Comparison of ENCODE assay signal across 8 cellular contexts in the genomic region with DNA sequence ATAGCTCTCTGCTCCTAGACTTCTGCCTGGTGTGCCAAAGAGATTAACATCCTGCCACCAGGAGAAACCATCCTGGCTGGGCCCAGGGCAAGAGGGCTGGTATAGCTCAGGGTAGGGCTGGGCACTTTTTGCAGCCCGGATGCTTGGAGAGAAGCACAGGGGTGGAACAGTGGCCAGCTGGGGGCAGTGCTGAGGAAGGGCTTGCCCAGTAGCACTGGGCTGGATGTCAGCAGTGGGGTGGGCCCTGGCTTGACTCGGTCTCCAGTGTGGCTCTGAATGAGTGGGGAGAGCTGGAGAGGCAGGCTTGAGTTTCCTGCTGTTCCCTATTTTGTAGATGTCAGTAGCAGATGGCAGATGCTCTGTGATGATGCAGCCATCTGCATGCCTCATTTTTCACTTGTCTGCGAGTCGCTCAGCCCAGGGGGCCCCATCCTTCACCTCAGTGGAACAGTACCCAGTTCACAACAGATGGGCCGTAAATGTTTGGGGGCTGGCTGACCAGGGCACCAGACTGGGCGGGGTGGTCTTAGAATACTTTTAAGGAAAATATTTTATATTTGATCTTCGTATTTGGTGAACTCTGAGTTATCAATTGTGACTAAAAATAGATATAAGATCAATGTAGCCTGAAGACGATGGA. TPM values are rescaled to one million over a fixed set of nuclear protein-coding genes. Genes with fewer than 3 reads are reported as not detected.
DNase-seq lines count a peak whose midpoint lies in the region; ATAC-seq, FAIRE-seq and TF ChIP-seq lines count a peak whose summit lies in the region.

No MANE protein-coding gene starts in this region.

- H3K9ac ChIP-seq in HepG2 (ENCODE audit: insufficient read depth, low read depth, low read length), result no peak overlapping the region

- no peaks in the 10 kb centered on the region; the same call in 1 of the 2 replicates for H3K27me3 ChIP-seq in GM06990 (replicated peaks; ENCODE audit: control insufficient read depth, insufficient read depth, low read length)
- H3K27me3 ChIP-seq in HepG2 (ENCODE audit: control insufficient read depth in 1 of 2, insufficient read depth in 2 of 2, low read length in 2 of 2), result peaks cover 0 to 25% of the 10 kb centered on the region in 2 experiments; a peak in 3 of 5 replicates
- no peaks in the 10 kb centered on the region for H3K27me3 ChIP-seq in thoracic aorta (replicated peaks; ENCODE audit: insufficient read depth)

- no peak for TF ChIP-seq POLR2A in HepG2 (IDR thresholded peaks at IDR 0.05; ENCODE audit: insufficient read depth in 1 of 2, low read depth in 2 of 2, low read length in 2 of 2)

- H3K9me3 ChIP-seq in HepG2 (ENCODE audit: low read length) (peaks cover 6% of the 10 kb centered on the region; the same call in 1 of the 2 replicates), thoracic aorta (no peaks in the 10 kb centered on the region)

- H3K27ac ChIP-seq in HepG2 (ENCODE audit: extremely low read length, insufficient read depth, low read length), result no peak overlapping the region
- no peak overlapping the region for H3K27ac ChIP-seq in thoracic aorta

- no peak for TF ChIP-seq EP300 in HepG2 (IDR thresholded peaks at IDR 0.05; ENCODE audit: low read depth in 2 of 2, low read length in 2 of 2)
- TF ChIP-seq EP300 in HepG2 (CRISPR knock-in tag; IDR thresholded peaks at IDR 0.05; ENCODE audit: borderline replicate concordance), result no peak

- in situ Hi-C loops in astrocyte of the cerebellum (cut with HindIII; ENCODE audit: low sequenced_read_pairs), result no loop called here
- in situ Hi-C loops in HepG2 (cut with HindIII; ENCODE audit: extremely low pct_ligation_motif_present, low pct_unique_long_range_greater_than_20kb), result no loop called here

- H3K4me2 ChIP-seq in HepG2 (ENCODE audit: low read depth, low read length), result no peak overlapping the region

- H3K4me3 ChIP-seq in GM06990 (replicated peaks; ENCODE audit: low read depth, low read length), result no peak overlapping the region
- H3K4me3 ChIP-seq in astrocyte of the cerebellum (ENCODE audit: low read depth, low read length), result no peak overlapping the region
- H3K4me3 ChIP-seq in HepG2 (replicated peaks in 1 of 3; ENCODE audit: insufficient read depth in 1 of 3, low read depth in 2 of 3, low read length in 3 of 3), result no peak overlapping the region
- H3K4me3 ChIP-seq in thoracic aorta, result no peak overlapping the region

- DNase-seq in GM06990 (ENCODE audit: extremely low read depth, insufficient read length) (peak; percentile 24), OCI-M1 (lab: John Stamatoyannopoulos, UW) (peak; percentile 36), astrocyte of the cerebellum (ENCODE audit: low read depth) (no peak), HepG2 (ENCODE audit: low spot score) (peak; percentile 16), thoracic aorta (ENCODE audit: low spot score) (no peak)

- H4K20me1 ChIP-seq in HepG2 (ENCODE audit: insufficient read depth, low read length), result no peaks in the 10 kb centered on the region

- H3K4me1 ChIP-seq in HepG2 (ENCODE audit: insufficient read depth, low read length), result peaks cover 15% of the 10 kb centered on the region
- H3K4me1 ChIP-seq in thoracic aorta (ENCODE audit: control insufficient read depth in 1 of 2, low read depth in 2 of 2), result no peaks in the 10 kb centered on the region

- no peak overlapping the region for H2AFZ ChIP-seq in HepG2 (ENCODE audit: low read length)

- no peak for FAIRE-seq in HepG2 (lab: Jason Lieb, UNC)

- POLR2A ChIA-PET in HepG2 (lab: Yijun Ruan, JAX), result no interaction called here

- CTCF ChIA-PET in HepG2 (lab: Yijun Ruan, JAX; ENCODE audit: low intra/inter-chr PET ratio, low total read pairs), result no interaction called here

- 71% methylated on average over 8 of the region's 8 CpGs for WGBS in HepG2 (ENCODE audit: low lambda C conversion rate)

- no TSS peak for BruUV-seq in HepG2 (replicated peaks; lab: Mats Ljungman, UMichigan)

- no peaks in the 10 kb centered on the region for H3K79me2 ChIP-seq in HepG2 (ENCODE audit: insufficient read depth, low read length)

- TF ChIP-seq RAD21 in HepG2 (CRISPR knock-in tag; IDR thresholded peaks at IDR 0.05), result no peak

- TF ChIP-seq CTCF in GM06990 (IDR thresholded peaks at IDR 0.05; ENCODE audit: insufficient read depth, low read length, poor library complexity, severe bottlenecking), result peak; percentile 52
- TF ChIP-seq CTCF in astrocyte of the cerebellum (IDR thresholded peaks at IDR 0.05; ENCODE audit: low read depth, low read length, missing control alignments), result peak; percentile 59
- peak; percentile 76 for TF ChIP-seq CTCF in HepG2 (CRISPR knock-in tag; IDR thresholded peaks at IDR 0.05)
- TF ChIP-seq CTCF in thoracic aorta (IDR thresholded peaks at IDR 0.05), result peak; percentile 24

- ATAC-seq in HepG2 (peak; percentile 93), thoracic aorta (ENCODE audit: insufficient number of reproducible peaks, low FRiP score, low read depth) (no peak), HG03442 (IDR thresholded peaks at IDR 0.05; ENCODE audit: unreplicated experiment) (no peak), GM21381 (IDR thresholded peaks at IDR 0.05; ENCODE audit: unreplicated experiment) (no peak), HG02759 (IDR thresholded peaks at IDR 0.05; ENCODE audit: unreplicated experiment) (no peak)

- H3K36me3 ChIP-seq in GM06990 (ENCODE audit: control insufficient read depth, insufficient read depth, low read length) (no peaks in the 10 kb centered on the region), HepG2 (replicated peaks in 1 of 2; ENCODE audit: control insufficient read depth in 1 of 2, insufficient read depth in 2 of 2, low read length in 2 of 2) (peaks cover 0 to 5% of the 10 kb centered on the region in 2 experiments; a peak in 2 of 5 replicates), thoracic aorta (peaks cover 17% of the 10 kb centered on the region)

- intact Hi-C loops in HepG2 (cut with micrococcal nuclease; ENCODE audit: unreplicated experiment), result no loop called here

TF ChIP-seq in HepG2, 621 proteins besides CTCF, POLR2A, EP300 and RAD21 (continues in another document):
- TF ChIP-seq, protein P1, sequence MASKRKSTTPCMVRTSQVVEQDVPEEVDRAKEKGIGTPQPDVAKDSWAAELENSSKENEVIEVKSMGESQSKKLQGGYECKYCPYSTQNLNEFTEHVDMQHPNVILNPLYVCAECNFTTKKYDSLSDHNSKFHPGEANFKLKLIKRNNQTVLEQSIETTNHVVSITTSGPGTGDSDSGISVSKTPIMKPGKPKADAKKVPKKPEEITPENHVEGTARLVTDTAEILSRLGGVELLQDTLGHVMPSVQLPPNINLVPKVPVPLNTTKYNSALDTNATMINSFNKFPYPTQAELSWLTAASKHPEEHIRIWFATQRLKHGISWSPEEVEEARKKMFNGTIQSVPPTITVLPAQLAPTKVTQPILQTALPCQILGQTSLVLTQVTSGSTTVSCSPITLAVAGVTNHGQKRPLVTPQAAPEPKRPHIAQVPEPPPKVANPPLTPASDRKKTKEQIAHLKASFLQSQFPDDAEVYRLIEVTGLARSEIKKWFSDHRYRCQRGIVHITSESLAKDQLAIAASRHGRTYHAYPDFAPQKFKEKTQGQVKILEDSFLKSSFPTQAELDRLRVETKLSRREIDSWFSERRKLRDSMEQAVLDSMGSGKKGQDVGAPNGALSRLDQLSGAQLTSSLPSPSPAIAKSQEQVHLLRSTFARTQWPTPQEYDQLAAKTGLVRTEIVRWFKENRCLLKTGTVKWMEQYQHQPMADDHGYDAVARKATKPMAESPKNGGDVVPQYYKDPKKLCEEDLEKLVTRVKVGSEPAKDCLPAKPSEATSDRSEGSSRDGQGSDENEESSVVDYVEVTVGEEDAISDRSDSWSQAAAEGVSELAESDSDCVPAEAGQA (IDR thresholded peaks at IDR 0.05; ENCODE audit: low read depth), result no peak
- TF ChIP-seq, protein P1 (CRISPR knock-in tag; IDR thresholded peaks at IDR 0.05; ENCODE audit: borderline replicate concordance), result no peak

RNA-seq across cellular contexts. Expression of a gene that starts 56.4 kb away (rescaled TPM):
- not detected in 2 replicates for total RNA-seq in HepG2 (2016; rRNA removed; fragmentation: Illumina TruSeq; extraction: Trizol)
- total RNA-seq in HepG2 (2016; cell fraction: cytosol; rRNA removed; fragmentation: Illumina TruSeq; extraction: Trizol; ENCODE audit: low read depth), result 0.35 TPM in 1 of 2 replicates, not detected in the other
- total RNA-seq in HepG2 (2016; cell fraction: insoluble cytoplasmic fraction; rRNA removed; fragmentation: Illumina TruSeq; extraction: Trizol), result not detected in 2 replicates
- not detected in 2 replicates for total RNA-seq in HepG2 (2016; cell fraction: membrane; rRNA removed; fragmentation: Illumina TruSeq; extraction: Trizol)
- total RNA-seq in HepG2 (2016; cell fraction: nucleus; rRNA removed; fragmentation: Illumina TruSeq; extraction: Trizol), result not detected in 2 replicates
- not detected in 2 replicates for polyA plus RNA-seq in HepG2 (2011; rRNA removed)
- not detected in 2 replicates for polyA plus RNA-seq in HepG2 (2011; cell fraction: cytosol; rRNA removed)
- not detected in 2 replicates for polyA plus RNA-seq in HepG2 (2011; cell fraction: nucleus; rRNA removed)
- polyA plus RNA-seq in HepG2 (2012), result not detected in 2 replicates
- not detected in 2 replicates for polyA plus RNA-seq in HepG2 (2016; cell fraction: cytosol; fragmentation: Illumina TruSeq; extraction: Trizol; ENCODE audit: low read depth)
- not detected in 2 replicates for polyA plus RNA-seq in HepG2 (2016; cell fraction: insoluble cytoplasmic fraction; fragmentation: Illumina TruSeq; extraction: Trizol; ENCODE audit: low read depth)
- not detected in 2 replicates for polyA plus RNA-seq in HepG2 (2016; cell fraction: membrane; fragmentation: Illumina TruSeq; extraction: Trizol; ENCODE audit: low read depth)
- polyA plus RNA-seq in HepG2 (2016; cell fraction: nucleus; fragmentation: Illumina TruSeq; extraction: Trizol; ENCODE audit: insufficient read depth, low read depth), result not detected in 2 replicates
- polyA minus RNA-seq in HepG2 (2011; rRNA and poly(A)+ RNA removed; ENCODE audit: low replicate concordance), result not detected in 2 replicates
- not detected in 2 replicates for polyA minus RNA-seq in HepG2 (2011; cell fraction: cytosol; rRNA and poly(A)+ RNA removed)
- not detected in 2 replicates for polyA minus RNA-seq in HepG2 (2011; cell fraction: nucleus; rRNA and poly(A)+ RNA removed)
- not detected for total RNA-seq in thoracic aorta

Comparison
In these comparisons a context has a peak if more than half of its experiments do, and no peak if none do; other contexts are left out.
1. DNase-seq: peak in GM06990 (single experiment), OCI-M1 (single experiment) and HepG2 (single experiment); none in astrocyte of the cerebellum (single experiment) and thoracic aorta (single experiment).
2. CTCF ChIP-seq: peak in every context shown above with its lines; median percentile 76 in HepG2; 59 in astrocyte of the cerebellum; 52 in GM06990; 24 in thoracic aorta.